In genomic region chr10:21638681-21639080, GRCh38 we compare ENCODE assay signal across 12 cellular contexts.
"Had no signal": no experiment of that assay in that cellular context is flagged by ENCODE, and none has a peak within 500 bp of the region (broad histone marks: within the 10 kb centered on the region; RNA-seq: fewer than 3 reads in every experiment).

No MANE protein-coding gene starts in this region.

- ATAC-seq: activated CD4-positive, alpha-beta T cell treated with anti-CD3 and anti-CD28 coated beads for 36 hours; activated T-helper 17 cell treated with anti-CD3 and anti-CD28 coated beads, Interleukin-2, amount 50 U/mL, for 72 hours; lower lobe of right lung had no signal

- H3K4me3 ChIP-seq: lower lobe of right lung, right atrium auricular region had no signal

- H3K36me3 ChIP-seq: right atrium auricular region had no signal

- DNase-seq: activated CD4-positive, alpha-beta T cell treated with anti-CD3 and anti-CD28 coated beads for 36 hours; activated naive CD4-positive, alpha-beta T cell treated with anti-CD3 and anti-CD28 coated beads, Interleukin-2, amount 10 ng/mL, durations not matched to agents 7 days and 5 days; central memory CD4-positive, alpha-beta T cell; hypothalamus; kidney glomerular epithelial cell; lower lobe of right lung; posterior cingulate gyrus; small intestine had no signal

- H3K4me3 Mint-ChIP-seq: activated CD4-positive, alpha-beta T cell treated with anti-CD3 and anti-CD28 coated beads for 36 hours; activated naive CD4-positive, alpha-beta T cell treated with anti-CD3 and anti-CD28 coated beads, Interleukin-2, amount 10 ng/mL, durations not matched to agents 7 days and 5 days; activated T-helper 17 cell treated with anti-CD3 and anti-CD28 coated beads, Interleukin-2, amount 50 U/mL, for 72 hours; mesothelial cell of epicardium had no signal

- FAIRE-seq: small intestine, urothelium cell line had no signal

- H3K27me3 Mint-ChIP-seq: activated CD4-positive, alpha-beta T cell treated with anti-CD3 and anti-CD28 coated beads for 36 hours; activated naive CD4-positive, alpha-beta T cell treated with anti-CD3 and anti-CD28 coated beads, Interleukin-2, amount 10 ng/mL, durations not matched to agents 7 days and 5 days; activated T-helper 17 cell treated with anti-CD3 and anti-CD28 coated beads, Interleukin-2, amount 50 U/mL, for 72 hours had no signal

- H3K9me3 ChIP-seq: lower lobe of right lung, right atrium auricular region had no signal

- H3K27ac Mint-ChIP-seq: activated CD4-positive, alpha-beta T cell treated with anti-CD3 and anti-CD28 coated beads for 36 hours; activated naive CD4-positive, alpha-beta T cell treated with anti-CD3 and anti-CD28 coated beads, Interleukin-2, amount 10 ng/mL, durations not matched to agents 7 days and 5 days; activated T-helper 17 cell treated with anti-CD3 and anti-CD28 coated beads, Interleukin-2, amount 50 U/mL, for 72 hours; mesothelial cell of epicardium had no signal

- H3K27ac ChIP-seq: lower lobe of right lung, right atrium auricular region had no signal

- H3K4me1 Mint-ChIP-seq: activated naive CD4-positive, alpha-beta T cell treated with anti-CD3 and anti-CD28 coated beads, Interleukin-2, amount 10 ng/mL, durations not matched to agents 7 days and 5 days had no signal

- H3K9me3 Mint-ChIP-seq: activated naive CD4-positive, alpha-beta T cell treated with anti-CD3 and anti-CD28 coated beads, Interleukin-2, amount 10 ng/mL, durations not matched to agents 7 days and 5 days; activated T-helper 17 cell treated with anti-CD3 and anti-CD28 coated beads, Interleukin-2, amount 50 U/mL, for 72 hours had no signal

- H3K4me1 ChIP-seq: right atrium auricular region had no signal

- H3K27me3 ChIP-seq: right atrium auricular region had no signal
